ENCODE assay signal across 15 cellular contexts in genomic region chr1:53826367-53826766, GRCh38. TPM values are rescaled to one million over a fixed set of nuclear protein-coding genes. Genes with fewer than 3 reads are reported as not detected.
DNase-seq lines count a peak whose midpoint lies in the region; ATAC-seq and TF ChIP-seq lines count a peak whose summit lies in the region.
"Had no signal": no experiment of that assay in that cellular context is flagged by ENCODE, and none has a peak within 500 bp of the region (broad histone marks: within the 10 kb centered on the region; RNA-seq: fewer than 3 reads in every experiment).

No MANE protein-coding gene starts in this region.

- no peak for ATAC-seq in HG03196 (IDR thresholded peaks at IDR 0.05; ENCODE audit: unreplicated experiment)
- ATAC-seq in HG03039 (IDR thresholded peaks at IDR 0.05; ENCODE audit: unreplicated experiment): no peak

- peaks cover 15% of the 10 kb centered on the region for H3K36me3 ChIP-seq in H7 (replicated peaks; ENCODE audit: control insufficient read depth, insufficient read depth, low read length)

- H3K4me3 ChIP-seq in H7 (ENCODE audit: insufficient read depth, low read depth, low read length): no peak overlapping the region

- no peaks in the 10 kb centered on the region for H3K27me3 ChIP-seq in H7 (ENCODE audit: control insufficient read depth, insufficient read depth, low read length)

- DNase-seq in AG09319 (ENCODE audit: extremely low read depth, low read depth): peak; percentile 15
- peak; percentile 25 for DNase-seq in H7
- DNase-seq in amniotic epithelial cell (ENCODE audit: low read depth): peak; percentile 15
- peak; percentile 11 for DNase-seq in iPS-NIHi7 (ENCODE audit: extremely low spot score)
- DNase-seq in stimulated activated CD4-positive, alpha-beta T cell treated with anti-CD3 and anti-CD28 coated beads, Interleukin-4, amount 100 ng/mL, for 1 hour: no peak
- DNase-seq in NCI-H2171 (lab: John Stamatoyannopoulos, UW): no peak
- DNase-seq: amniotic stem cell; Caco-2; effector memory CD4-positive, alpha-beta T cell; NCI-H446; posterior cingulate gyrus; Right ventricle myocardium superior; stimulated activated naive CD4-positive, alpha-beta T cell treated with Interleukin-2 at 50 U/mL for 16 hours had no signal

- TF ChIP-seq CTCF in AG09319 (IDR thresholded peaks at IDR 0.05; ENCODE audit: low read depth, low read length): peak; percentile 34

RNA-seq across cellular contexts. Expression of gene NDC1, which starts 11.7 kb away (rescaled TPM):
- total RNA-seq in H7 (2014; rRNA removed; shearing (Covaris generic)): 92.6 and 110 TPM in 2 replicates

Comparison
In these comparisons a context has a peak if more than half of its experiments do, and no peak if none do; other contexts are left out.
1. DNase-seq: peak in AG09319 (single experiment), H7 (single experiment), amniotic epithelial cell (single experiment) and iPS-NIHi7 (single experiment); none in stimulated activated CD4-positive, alpha-beta T cell treated with anti-CD3 and anti-CD28 coated beads, Interleukin-4, amount 100 ng/mL, for 1 hour (single experiment) and NCI-H2171 (single experiment).